10 cellular contexts compared by ENCODE assay signal in the genomic region with DNA sequence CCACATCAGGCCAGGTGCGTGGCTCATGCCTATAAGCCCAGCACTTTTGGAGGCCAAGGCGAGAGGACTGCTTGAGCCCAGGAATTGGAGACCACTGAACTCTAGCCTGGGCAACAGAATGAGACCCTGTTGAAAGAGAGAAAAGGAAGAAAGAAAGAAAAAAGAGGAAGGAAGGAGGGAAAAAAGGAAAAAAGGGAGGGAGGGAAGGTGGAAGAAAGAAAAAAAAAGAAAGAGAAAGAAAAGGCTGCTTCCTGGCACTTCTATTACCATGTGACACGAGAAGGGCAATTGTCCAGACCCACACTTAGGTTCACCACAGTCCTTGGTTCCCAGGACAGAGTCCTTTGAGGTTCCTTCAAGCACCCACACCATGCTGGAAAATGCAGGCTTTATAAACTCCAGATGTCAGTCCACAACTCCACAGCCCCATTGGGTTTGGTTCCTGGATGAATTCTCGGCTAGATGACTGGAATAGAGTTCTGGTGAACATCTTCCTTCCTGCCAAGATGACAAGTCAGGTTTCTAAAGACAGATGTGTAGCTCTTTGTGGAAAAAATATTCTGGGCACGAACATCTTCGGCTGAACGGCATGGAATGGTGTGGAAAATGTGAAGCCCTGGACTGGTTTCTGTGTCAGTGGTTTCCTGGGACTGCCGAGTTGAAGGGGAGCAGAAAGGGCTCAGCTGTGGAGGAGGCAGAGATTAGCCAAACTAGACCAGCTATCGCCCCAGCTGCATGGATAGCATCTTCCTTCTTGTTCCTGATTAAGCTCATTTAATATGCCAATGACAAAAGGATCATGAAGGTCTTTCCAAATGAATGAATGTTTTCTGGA. TPM values are rescaled to one million over a fixed set of nuclear protein-coding genes. Genes with fewer than 3 reads are reported as not detected.
A peak's percentile ranks its signal among the peaks of the same experiment; 100 is the strongest.
DNase-seq lines count a peak whose midpoint lies in the region; ATAC-seq, FAIRE-seq and TF ChIP-seq lines count a peak whose summit lies in the region.
"Had no signal": no experiment of that assay in that cellular context is flagged by ENCODE, and none has a peak within 500 bp of the region (broad histone marks: within the 10 kb centered on the region; RNA-seq: fewer than 3 reads in every experiment).

No MANE protein-coding gene starts in this region.

- no peak overlapping the region for H3K27ac Mint-ChIP-seq in T-helper 17 cell

- H3K36me3 Mint-ChIP-seq in T-helper 17 cell (ENCODE audit: low read depth) = peaks cover 2% of the 10 kb centered on the region

- FAIRE-seq in A549 (lab: Jason Lieb, UNC) = no peak

- peaks cover 10% of the 10 kb centered on the region for H3K4me1 Mint-ChIP-seq in T-helper 17 cell

- no peak for TF ChIP-seq CTCF in A549 (IDR thresholded peaks at IDR 0.05)

- POLR2A ChIA-PET in A549 (lab: Yijun Ruan, JAX) = interaction anchor here (1.2 kb wide), 2 partner anchors 33 to 78 kb away, joined by 3 to 5 read pairs; partner anchors contain the start of gene NT5E

- H3K4me1 ChIP-seq in A549 = peaks cover 6% of the 10 kb centered on the region; the same call in 1 of the 3 replicates
- H3K4me1 ChIP-seq: colonic mucosa had no signal

- H3K4me3 Mint-ChIP-seq in T-helper 17 cell = peak overlapping the region; percentile 58

- H3K4me2 ChIP-seq in A549 = 0 out of 3 replicates have a peak overlapping the region, but pooled peaks have one; percentile 29

- H3K9me3 ChIP-seq in A549 (no peaks in the 10 kb centered on the region), T-helper 17 cell (ENCODE audit: control insufficient read depth, low read length, poor library complexity, severe bottlenecking) (no peaks in the 10 kb centered on the region)
- H3K9me3 ChIP-seq: colonic mucosa, ovary had no signal

- peak; percentile 42 to 58; a peak in 5 of 6 replicates for ATAC-seq in A549
- ATAC-seq in GM21737 (IDR thresholded peaks at IDR 0.05; ENCODE audit: unreplicated experiment) = peak; percentile 6
- no peak for ATAC-seq in T-helper 17 cell
- peak; percentile 19 for ATAC-seq in left lobe of liver
- no peak for ATAC-seq in GM18498 (IDR thresholded peaks at IDR 0.05; ENCODE audit: unreplicated experiment)

- no peak for TF ChIP-seq POLR2A in A549 (IDR thresholded peaks at IDR 0.05; ENCODE audit: low read length)

- no peak for TF ChIP-seq RAD21 in A549 (conservative IDR thresholded peaks at IDR 0.05 in 1 of 2, IDR thresholded peaks at IDR 0.05 in 1 of 2)

- CTCF ChIA-PET in A549 (lab: Yijun Ruan, JAX) = interaction anchor here (0.6 to 11.1 kb wide), 37 partner anchors 9 to 219 kb away, joined by 3 to 161 read pairs (median 5); partner anchors contain the start of gene NT5E

- no peak overlapping the region for H3K4me3 ChIP-seq in A549
- H3K4me3 ChIP-seq: colonic mucosa, ovary had no signal

- peaks cover 22% of the 10 kb centered on the region for H3K27me3 Mint-ChIP-seq in T-helper 17 cell

- no peak for DNase-seq in A549 (ENCODE audit: low read depth in 1 of 2, low spot score in 1 of 2)
- DNase-seq in T-helper 17 cell = no peak
- DNase-seq in left lobe of liver (ENCODE audit: low spot score) = no peak
- no peak for DNase-seq in DMS 273 treated with DMSO at 0.1 percent for 48 hours (lab: John Stamatoyannopoulos, UW)
- DNase-seq in cortex of kidney (lab: John Stamatoyannopoulos, UW) = no peak
- no peak for DNase-seq in SW 1271 (lab: John Stamatoyannopoulos, UW)

- WGBS in A549 (ENCODE audit: missing lambda C conversion rate) = 84% methylated on average over 9 of the region's 9 CpGs

- TF ChIP-seq EP300 in A549 (IDR thresholded peaks at IDR 0.05) = no peak

- H3K27ac ChIP-seq in A549 = peak overlapping the region in 1 of 2 experiments; percentile 33; a peak in 3 of 6 replicates
- H3K27ac ChIP-seq: colonic mucosa had no signal

TF ChIP-seq in A549, 52 proteins besides CTCF, POLR2A, EP300 and RAD21:
- TF ChIP-seq HOXB5 (CRISPR knock-in tag; IDR thresholded peaks at IDR 0.05) = no peak
- TF ChIP-seq TFCP2L1 (CRISPR knock-in tag; IDR thresholded peaks at IDR 0.05) = no peak
- no peak for TF ChIP-seq EHMT2 (IDR thresholded peaks at IDR 0.05; ENCODE audit: low read depth)
- TF ChIP-seq ZSCAN20 (CRISPR knock-in tag; IDR thresholded peaks at IDR 0.05) = no peak
- no peak for TF ChIP-seq HES2 (IDR thresholded peaks at IDR 0.05)
- no peak for TF ChIP-seq MYC (IDR thresholded peaks at IDR 0.05; ENCODE audit: borderline replicate concordance, low read length)
- no peak for TF ChIP-seq KDM5A (IDR thresholded peaks at IDR 0.05)
TF ChIP-seq in A549: peak in this region for 0.

RNA-seq across cellular contexts. Expression of gene NT5E, which starts 32.5 kb away (rescaled TPM):
- polyA plus RNA-seq in A549 (2011; rRNA removed) = 54.8 and 61.0 TPM in 2 replicates
- polyA plus RNA-seq in A549 (2012; cell fraction: cytosol; rRNA removed) = 19.3 and 27.1 TPM in 2 replicates
- polyA plus RNA-seq in A549 (2012; cell fraction: nucleus; rRNA removed) = 18.2 and 40.2 TPM in 2 replicates
- 16.8 to 20.8 TPM (median 18.9 TPM) in 3 replicates for polyA plus RNA-seq in A549 (2017; fragmentation: RNase III; extraction: RNeasy Plus Mini Kit Qiagen cat#74134 plus additional on column Dnase treatment)
- polyA minus RNA-seq in A549 (2011; rRNA and poly(A)+ RNA removed) = 34.8 and 36.1 TPM in 2 replicates
- total RNA-seq in T-helper 17 cell = 1 to 10 TPM; 1.5 to 5.1 TPM
- total RNA-seq in left lobe of liver = 29.9 TPM

Comparison
In these comparisons a context has a peak if more than half of its experiments do, and no peak if none do; other contexts are left out.
1. ATAC-seq: peak in A549 (2 of 2), GM21737 (single experiment) and left lobe of liver (single experiment); none in T-helper 17 cell (single experiment) and GM18498 (single experiment).